In genomic region chr14:24136684-24137528, GRCh38 we compare ENCODE assay signal across 8 cellular contexts. TPM values are rescaled to one million over a fixed set of nuclear protein-coding genes. Genes with fewer than 3 reads are reported as not detected.
A peak's percentile ranks its signal among the peaks of the same experiment; 100 is the strongest.
DNase-seq lines count a peak whose midpoint lies in the region; ATAC-seq and TF ChIP-seq lines count a peak whose summit lies in the region.

No MANE protein-coding gene starts in this region.

- H3K27ac ChIP-seq in SK-N-SH (ENCODE audit: low read depth in 2 of 2, low read length in 1 of 2), result peak overlapping the region in 1 of 2 experiments; percentile 64; a peak in 1 of 4 replicates
- peak overlapping the region; percentile 74 for H3K27ac ChIP-seq in stomach smooth muscle (ENCODE audit: low read length)

- H3K36me3 Mint-ChIP-seq in activated T-helper 1 cell treated with anti-CD3 and anti-CD28 coated beads, Interleukin-12 subunit alpha, Interleukin-12 subunit beta, Interleukin-2, Interleukin-4 antibody, amounts not matched to agents 30 ng/mL and 10 ng/mL and 1 ng/mL, durations not matched to agents 14 hours and 24 hours and 36 hours (ENCODE audit: low read depth), result peaks cover 29% of the 10 kb centered on the region

- no peaks in the 10 kb centered on the region for H3K9me3 Mint-ChIP-seq in activated T-helper 1 cell treated with anti-CD3 and anti-CD28 coated beads, Interleukin-12 subunit alpha, Interleukin-12 subunit beta, Interleukin-2, Interleukin-4 antibody, amounts not matched to agents 30 ng/mL and 10 ng/mL and 1 ng/mL, durations not matched to agents 14 hours and 24 hours and 36 hours

- H3K36me3 ChIP-seq in SK-N-SH (replicated peaks in 1 of 2; ENCODE audit: control insufficient read depth in 1 of 2, insufficient read depth in 2 of 2, low read length in 1 of 2) (peaks cover 21 to 24% of the 10 kb centered on the region in 2 experiments), stomach smooth muscle (ENCODE audit: control insufficient read depth in 2 of 2, insufficient read depth in 2 of 2, low read length in 2 of 2) (peaks cover 21 to 22% of the 10 kb centered on the region in 2 donors)

- no peak for TF ChIP-seq EP300 in SK-N-SH (IDR thresholded peaks at IDR 0.05; ENCODE audit: borderline replicate concordance in 1 of 2, low read depth in 1 of 2, low read length in 1 of 2)

- H3K9ac ChIP-seq in SK-N-SH (peak overlapping the region; percentile 94), stomach smooth muscle (ENCODE audit: low read length in 2 of 2) (peak overlapping the region; percentile 61 to 75)

- peaks cover 6 to 31% of the 10 kb centered on the region in 2 experiments; a peak in 3 of 4 replicates for H3K4me1 ChIP-seq in SK-N-SH (ENCODE audit: control insufficient read depth in 1 of 2, insufficient read depth in 2 of 2, low read depth in 1 of 2, low read length in 1 of 2)
- peaks cover 43% of the 10 kb centered on the region for H3K4me1 ChIP-seq in stomach smooth muscle (ENCODE audit: control insufficient read depth, insufficient read depth, low read length)

- TF ChIP-seq RAD21 in SK-N-SH (IDR thresholded peaks at IDR 0.05; ENCODE audit: low read length), result no peak

- DNase-seq in SK-N-SH (no peak), NCI-H2227 treated with DMSO at 0.1 percent for 48 hours (lab: John Stamatoyannopoulos, UW) (no peak), COLO829 (ENCODE audit: low spot score) (no peak)
- DNase-seq in activated T-helper 1 cell treated with anti-CD3 and anti-CD28 coated beads, Interleukin-12 subunit alpha, Interleukin-12 subunit beta, Interleukin-2, Interleukin-4 antibody, amounts not matched to agents 30 ng/mL and 10 ng/mL and 1 ng/mL, durations not matched to agents 14 hours and 24 hours and 36 hours (ENCODE audit: low spot score), result no peak

- H3F3A ChIP-seq in SK-N-SH (replicated peaks; ENCODE audit: insufficient read depth), result peaks cover 10% of the 10 kb centered on the region

- CTCF ChIA-PET in SK-N-SH (lab: Yijun Ruan, JAX), result interaction anchor here (0.7 to 4.7 kb wide), 6 partner anchors 11 to 46 kb away, joined by 3 to 22 read pairs (median 4); partner anchors contain the start of genes DCAF11, IRF9, NRL and PCK2

- peaks cover 65% of the 10 kb centered on the region for H3K4me1 Mint-ChIP-seq in activated T-helper 1 cell treated with anti-CD3 and anti-CD28 coated beads, Interleukin-12 subunit alpha, Interleukin-12 subunit beta, Interleukin-2, Interleukin-4 antibody, amounts not matched to agents 30 ng/mL and 10 ng/mL and 1 ng/mL, durations not matched to agents 14 hours and 24 hours and 36 hours (ENCODE audit: low read depth)

- H3K9me2 ChIP-seq in SK-N-SH, result no peaks in the 10 kb centered on the region

- WGBS in SK-N-SH (ENCODE audit: low lambda C conversion rate), result 49% methylated on average over 13 of the region's 13 CpGs

- no peaks in the 10 kb centered on the region for H4K20me1 ChIP-seq in SK-N-SH (ENCODE audit: insufficient read depth)

- no peak for ATAC-seq in SK-N-SH treated with all-trans-retinoic acid at 6 μM for 48 hours
- no peak for ATAC-seq in GM21390 (IDR thresholded peaks at IDR 0.05; ENCODE audit: unreplicated experiment)

- H3K27me3 Mint-ChIP-seq in activated T-helper 1 cell treated with anti-CD3 and anti-CD28 coated beads, Interleukin-12 subunit alpha, Interleukin-12 subunit beta, Interleukin-2, Interleukin-4 antibody, amounts not matched to agents 30 ng/mL and 10 ng/mL and 1 ng/mL, durations not matched to agents 14 hours and 24 hours and 36 hours (ENCODE audit: insufficient read depth), result no peaks in the 10 kb centered on the region

- intact Hi-C loops in activated T-helper 1 cell treated with anti-CD3 and anti-CD28 coated beads, Interleukin-12 subunit alpha, Interleukin-12 subunit beta, Interleukin-2, Interleukin-4 antibody, amounts not matched to agents 30 ng/mL and 10 ng/mL and 1 ng/mL, durations not matched to agents 14 hours and 24 hours and 36 hours (cut with micrococcal nuclease), result loop anchor here (1.0 kb wide), 4 partner anchors 9 to 42 kb away; partner anchors contain the start of genes IRF9 and PSME2

- H3K27me3 ChIP-seq in SK-N-SH (ENCODE audit: insufficient read depth) (no peaks in the 10 kb centered on the region), stomach smooth muscle (ENCODE audit: control insufficient read depth in 1 of 2, insufficient read depth in 2 of 2, low read length in 2 of 2) (no peaks in the 10 kb centered on the region)

- H3K4me3 ChIP-seq in SK-N-SH (ENCODE audit: low read depth in 2 of 2, low read length in 1 of 2), result peak overlapping the region; percentile 82 to 91
- H3K4me3 ChIP-seq in iPS-18c (ENCODE audit: insufficient read depth, low read depth, low read length), result peak overlapping the region; percentile 91
- peak overlapping the region; percentile 51 to 87 for H3K4me3 ChIP-seq in stomach smooth muscle (ENCODE audit: low read length in 2 of 2)

- POLR2A ChIA-PET in SK-N-SH (lab: Yijun Ruan, JAX), result interaction anchor here (0.6 to 3.0 kb wide), 7 partner anchors 8 to 1261 kb away, joined by 3 to 21 read pairs (median 5); partner anchors contain the start of genes DCAF11, IRF9, NRL and PSME2

- peak overlapping the region; percentile 90 for H3K27ac Mint-ChIP-seq in activated T-helper 1 cell treated with anti-CD3 and anti-CD28 coated beads, Interleukin-12 subunit alpha, Interleukin-12 subunit beta, Interleukin-2, Interleukin-4 antibody, amounts not matched to agents 30 ng/mL and 10 ng/mL and 1 ng/mL, durations not matched to agents 14 hours and 24 hours and 36 hours

- H3K4me2 ChIP-seq in SK-N-SH, result peak overlapping the region; percentile 82

- H2AFZ ChIP-seq in SK-N-SH (ENCODE audit: low read depth), result no peak overlapping the region

- H3K79me2 ChIP-seq in SK-N-SH (ENCODE audit: insufficient read depth), result peaks cover 33% of the 10 kb centered on the region

- H3K9me3 ChIP-seq in SK-N-SH (no peaks in the 10 kb centered on the region), iPS-18c (ENCODE audit: control insufficient read depth, insufficient read depth, low read length) (no peaks in the 10 kb centered on the region), stomach smooth muscle (ENCODE audit: control insufficient read depth in 2 of 2, low read length in 2 of 2) (no peaks in the 10 kb centered on the region)

- H3K4me3 Mint-ChIP-seq in activated T-helper 1 cell treated with anti-CD3 and anti-CD28 coated beads, Interleukin-12 subunit alpha, Interleukin-12 subunit beta, Interleukin-2, Interleukin-4 antibody, amounts not matched to agents 30 ng/mL and 10 ng/mL and 1 ng/mL, durations not matched to agents 14 hours and 24 hours and 36 hours, result peak overlapping the region; percentile 92

- TF ChIP-seq CTCF in SK-N-SH (IDR thresholded peaks at IDR 0.05), result no peak

TF ChIP-seq in SK-N-SH, 30 proteins besides CTCF, POLR2A, EP300 and RAD21 (continues in another document):
- TF ChIP-seq RXRA (IDR thresholded peaks at IDR 0.05; ENCODE audit: borderline replicate concordance, low read depth) (no peak), EZH2phosphoT487 (IDR thresholded peaks at IDR 0.05; ENCODE audit: borderline replicate concordance, low read depth) (no peak), MEF2A (IDR thresholded peaks at IDR 0.05; ENCODE audit: borderline replicate concordance, low read depth) (no peak), FOXJ3 (CRISPR knock-in tag; IDR thresholded peaks at IDR 0.05) (no peak)

TF ChIP-seq in SK-N-SH treated with all-trans-retinoic acid at 6 μM for 48 hours, 23 proteins besides CTCF, POLR2A, EP300 and RAD21:
- TF ChIP-seq OSR1 (CRISPR knock-in tag; IDR thresholded peaks at IDR 0.05), result no peak
- TF ChIP-seq ZNF70 (CRISPR knock-in tag; IDR thresholded peaks at IDR 0.05), result no peak
- no peak for TF ChIP-seq ZC3H10 (CRISPR knock-in tag; IDR thresholded peaks at IDR 0.05)

RNA-seq across cellular contexts. Expression of gene PSME1, which starts 0.9 kb away (rescaled TPM):
- polyA plus RNA-seq in SK-N-SH (2012; rRNA removed), result 154 and 287 TPM in 2 replicates
- 313 and 331 TPM in 2 replicates for polyA plus RNA-seq in SK-N-SH (2012; cell fraction: cytosol; rRNA removed)
- 220 and 228 TPM in 2 replicates for polyA plus RNA-seq in SK-N-SH (2012; cell fraction: nucleus; rRNA removed)
- total RNA-seq in activated T-helper 1 cell treated with anti-CD3 and anti-CD28 coated beads, Interleukin-12 subunit alpha, Interleukin-12 subunit beta, Interleukin-2, Interleukin-4 antibody, amounts not matched to agents 30 ng/mL and 10 ng/mL and 1 ng/mL, durations not matched to agents 14 hours and 24 hours and 36 hours, result 291 and 295 TPM in 2 replicates

RNA-seq across cellular contexts. Expression of gene EMC9, which starts 4.5 kb away (rescaled TPM):
- polyA plus RNA-seq in SK-N-SH (2012; rRNA removed), result 14.5 and 19.3 TPM in 2 replicates
- 10.2 and 14.4 TPM in 2 replicates for polyA plus RNA-seq in SK-N-SH (2012; cell fraction: cytosol; rRNA removed)
- polyA plus RNA-seq in SK-N-SH (2012; cell fraction: nucleus; rRNA removed), result 47.8 and 61.5 TPM in 2 replicates
- 22.9 and 28.3 TPM in 2 replicates for total RNA-seq in activated T-helper 1 cell treated with anti-CD3 and anti-CD28 coated beads, Interleukin-12 subunit alpha, Interleukin-12 subunit beta, Interleukin-2, Interleukin-4 antibody, amounts not matched to agents 30 ng/mL and 10 ng/mL and 1 ng/mL, durations not matched to agents 14 hours and 24 hours and 36 hours

RNA-seq across cellular contexts. Expression of gene FITM1, which starts 6.4 kb away (rescaled TPM):
- polyA plus RNA-seq in SK-N-SH (2012; rRNA removed), result 0.12 TPM in 1 of 2 replicates, not detected in the other
- polyA plus RNA-seq in SK-N-SH (2012; cell fraction: cytosol; rRNA removed), result 0.05 and 0.08 TPM in 2 replicates
- polyA plus RNA-seq in SK-N-SH (2012; cell fraction: nucleus; rRNA removed), result 1.1 and 1.3 TPM in 2 replicates
- 0.26 TPM in 1 of 2 replicates, not detected in the other for total RNA-seq in activated T-helper 1 cell treated with anti-CD3 and anti-CD28 coated beads, Interleukin-12 subunit alpha, Interleukin-12 subunit beta, Interleukin-2, Interleukin-4 antibody, amounts not matched to agents 30 ng/mL and 10 ng/mL and 1 ng/mL, durations not matched to agents 14 hours and 24 hours and 36 hours

RNA-seq across cellular contexts. Expression of gene PSME2, which starts 9.5 kb away (rescaled TPM):
- polyA plus RNA-seq in SK-N-SH (2012; rRNA removed), result 129 and 147 TPM in 2 replicates
- polyA plus RNA-seq in SK-N-SH (2012; cell fraction: cytosol; rRNA removed), result 132 and 159 TPM in 2 replicates
- polyA plus RNA-seq in SK-N-SH (2012; cell fraction: nucleus; rRNA removed), result 240 and 296 TPM in 2 replicates
- total RNA-seq in activated T-helper 1 cell treated with anti-CD3 and anti-CD28 coated beads, Interleukin-12 subunit alpha, Interleukin-12 subunit beta, Interleukin-2, Interleukin-4 antibody, amounts not matched to agents 30 ng/mL and 10 ng/mL and 1 ng/mL, durations not matched to agents 14 hours and 24 hours and 36 hours, result 575 and 588 TPM in 2 replicates

RNA-seq across cellular contexts. Expression of gene RNF31, which starts 10.4 kb away (rescaled TPM):
- 19.2 and 20.4 TPM in 2 replicates for polyA plus RNA-seq in SK-N-SH (2012; rRNA removed)
- 9.2 and 13.6 TPM in 2 replicates for polyA plus RNA-seq in SK-N-SH (2012; cell fraction: cytosol; rRNA removed)
- polyA plus RNA-seq in SK-N-SH (2012; cell fraction: nucleus; rRNA removed), result 119 and 161 TPM in 2 replicates
- 115 and 129 TPM in 2 replicates for total RNA-seq in activated T-helper 1 cell treated with anti-CD3 and anti-CD28 coated beads, Interleukin-12 subunit alpha, Interleukin-12 subunit beta, Interleukin-2, Interleukin-4 antibody, amounts not matched to agents 30 ng/mL and 10 ng/mL and 1 ng/mL, durations not matched to agents 14 hours and 24 hours and 36 hours
